Comparison of ENCODE assay signal across 19 cellular contexts in the genomic region with DNA sequence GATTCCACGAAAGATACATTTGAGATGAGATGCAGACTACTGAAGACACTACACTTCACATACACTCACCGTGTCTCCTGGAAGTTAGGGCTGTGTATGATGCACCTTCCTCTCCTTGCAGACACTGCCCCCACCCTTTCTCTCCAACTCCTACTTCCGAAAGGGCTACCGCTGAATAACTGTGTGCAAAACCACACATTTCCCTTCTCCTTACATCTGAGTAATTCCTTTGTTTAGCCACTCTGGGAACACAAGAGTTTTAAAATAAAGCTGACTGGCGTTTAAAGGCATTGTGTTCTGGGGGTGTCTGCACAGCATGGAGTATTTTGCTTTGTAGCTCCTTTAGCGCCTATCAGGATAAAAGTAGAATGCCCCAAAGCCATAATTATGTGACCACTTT.
A peak's percentile ranks its signal among the peaks of the same experiment; 100 is the strongest.
DNase-seq lines count a peak whose midpoint lies in the region; ATAC-seq and TF ChIP-seq lines count a peak whose summit lies in the region.
"Had no signal": no experiment of that assay in that cellular context is flagged by ENCODE, and none has a peak within 500 bp of the region (broad histone marks: within the 10 kb centered on the region; RNA-seq: fewer than 3 reads in every experiment).

No MANE protein-coding gene starts in this region.

- H3K27me3 Mint-ChIP-seq in activated CD8-positive, alpha-beta T cell treated with anti-CD3 and anti-CD28 coated beads for 36 hours: no peaks in the 10 kb centered on the region
- no peaks in the 10 kb centered on the region for H3K27me3 Mint-ChIP-seq in activated CD8-positive, alpha-beta T cell treated with anti-CD3 and anti-CD28 coated beads, Interleukin-2, amount 10 ng/mL, durations not matched to agents 7 days and 5 days (ENCODE audit: low read depth)
- H3K27me3 Mint-ChIP-seq in WTC11 (ENCODE audit: low read depth): no peaks in the 10 kb centered on the region

- intact Hi-C loops in activated CD8-positive, alpha-beta T cell treated with anti-CD3 and anti-CD28 coated beads for 36 hours (cut with micrococcal nuclease): no loop called here
- intact Hi-C loops in esophagus muscularis mucosa (cut with DNase I): no loop called here

- TF ChIP-seq CTCF in activated CD8-positive, alpha-beta T cell treated with anti-CD3 and anti-CD28 coated beads for 36 hours (IDR thresholded peaks at IDR 0.05): no peak
- TF ChIP-seq CTCF in WTC11 (IDR thresholded peaks at IDR 0.05) (no peak), esophagus muscularis mucosa (IDR thresholded peaks at IDR 0.05) (no peak)

- no peaks in the 10 kb centered on the region for H3K9me3 Mint-ChIP-seq in activated CD8-positive, alpha-beta T cell treated with anti-CD3 and anti-CD28 coated beads for 36 hours
- no peaks in the 10 kb centered on the region for H3K9me3 Mint-ChIP-seq in activated CD8-positive, alpha-beta T cell treated with anti-CD3 and anti-CD28 coated beads, Interleukin-2, amount 10 ng/mL, durations not matched to agents 7 days and 5 days (ENCODE audit: insufficient read depth)
- no peaks in the 10 kb centered on the region for H3K9me3 Mint-ChIP-seq in WTC11
- H3K9me3 Mint-ChIP-seq in stimulated activated effector memory CD8-positive, alpha-beta T cell treated with anti-CD3 and anti-CD28 coated beads, Interleukin-12 subunit alpha, Interleukin-12 subunit beta, amount 100 ng/mL, for 72 hours: no peaks in the 10 kb centered on the region
- H3K9me3 Mint-ChIP-seq: T-helper 2 cell treated with Interferon-gamma antibody and Interleukin-4, amounts not matched to agents 5 μg/mL and 100 μg/mL, for 36 hours had no signal

- POLR2A ChIA-PET in activated CD8-positive, alpha-beta T cell treated with anti-CD3 and anti-CD28 coated beads for 36 hours (lab: Charles Lee): interaction anchor here (1.7 kb wide), 1 partner anchor 13 kb away, joined by 4 read pairs; no protein-coding TSS in a partner anchor
- POLR2A ChIA-PET in activated CD8-positive, alpha-beta T cell treated with anti-CD3 and anti-CD28 coated beads, Interleukin-2, amount 10 ng/mL, durations not matched to agents 7 days and 5 days (lab: Charles Lee): no interaction called here
- POLR2A ChIA-PET in WTC11 (lab: Charles Lee): no interaction called here

- no peak for DNase-seq in activated CD8-positive, alpha-beta T cell treated with anti-CD3 and anti-CD28 coated beads for 36 hours
- no peak for DNase-seq in activated CD8-positive, alpha-beta T cell treated with anti-CD3 and anti-CD28 coated beads, Interleukin-2, amount 10 ng/mL, durations not matched to agents 7 days and 5 days
- DNase-seq in WTC11 (ENCODE audit: low spot score) (no peak), esophagus muscularis mucosa (ENCODE audit: extremely low spot score) (no peak), HuH-7.5 (ENCODE audit: low spot score) (no peak)
- DNase-seq in stimulated activated effector memory CD8-positive, alpha-beta T cell treated with anti-CD3 and anti-CD28 coated beads, Interleukin-12 subunit alpha, Interleukin-12 subunit beta, amount 100 ng/mL, for 72 hours (ENCODE audit: low spot score in 2 of 2): no peak
- DNase-seq: activated CD4-positive, alpha-beta T cell treated with anti-CD3 and anti-CD28 coated beads, Interleukin-2, amount 50 U/mL, for 1 hour; activated effector memory CD4-positive, alpha-beta T cell treated with anti-CD3 and anti-CD28 coated beads, Interleukin-2, amount 50 U/mL, for 16 hours; cerebellar nuclear complex; GDM1; heart left ventricle; left cardiac atrium; NCI-H2029 treated with DMSO at 0.1 percent for 48 hours; NK-92 treated with Interleukin-12 subunit alpha and Interleukin-12 subunit beta, amount 100 ng/mL, for 24 hours; SHP77 treated with DMSO at 0.1 percent for 48 hours; trophoblast cell had no signal

- no peaks in the 10 kb centered on the region for H3K9me3 ChIP-seq in esophagus muscularis mucosa
- H3K9me3 ChIP-seq: heart left ventricle had no signal

- H3K27ac Mint-ChIP-seq in activated CD8-positive, alpha-beta T cell treated with anti-CD3 and anti-CD28 coated beads for 36 hours: peak overlapping the region; percentile 31
- H3K27ac Mint-ChIP-seq in activated CD8-positive, alpha-beta T cell treated with anti-CD3 and anti-CD28 coated beads, Interleukin-2, amount 10 ng/mL, durations not matched to agents 7 days and 5 days: no peak overlapping the region
- peak overlapping the region; percentile 43 for H3K27ac Mint-ChIP-seq in WTC11
- peak overlapping the region; percentile 23 for H3K27ac Mint-ChIP-seq in stimulated activated effector memory CD8-positive, alpha-beta T cell treated with anti-CD3 and anti-CD28 coated beads, Interleukin-12 subunit alpha, Interleukin-12 subunit beta, amount 100 ng/mL, for 72 hours
- H3K27ac Mint-ChIP-seq: T-helper 2 cell treated with Interferon-gamma antibody and Interleukin-4, amounts not matched to agents 5 μg/mL and 100 μg/mL, for 36 hours had no signal

- H3K4me1 ChIP-seq in esophagus muscularis mucosa: peaks cover 12 to 52% (median 45%) of the 10 kb centered on the region in 4 donors

- CTCF ChIA-PET in activated CD8-positive, alpha-beta T cell treated with anti-CD3 and anti-CD28 coated beads for 36 hours (lab: Charles Lee): interaction anchor here (0.6 kb wide), 1 partner anchor 108 kb away, joined by 3 read pairs; no protein-coding TSS in a partner anchor
- CTCF ChIA-PET in activated CD8-positive, alpha-beta T cell treated with anti-CD3 and anti-CD28 coated beads, Interleukin-2, amount 10 ng/mL, durations not matched to agents 7 days and 5 days (lab: Charles Lee): no interaction called here
- CTCF ChIA-PET in WTC11 (lab: Charles Lee): no interaction called here

- no peak for TF ChIP-seq POLR2A in esophagus muscularis mucosa (IDR thresholded peaks at IDR 0.05; ENCODE audit: low read depth)

- H3K36me3 ChIP-seq in esophagus muscularis mucosa: peaks cover 32 to 90% (median 76%) of the 10 kb centered on the region in 4 donors

- ATAC-seq in activated CD8-positive, alpha-beta T cell treated with anti-CD3 and anti-CD28 coated beads for 36 hours: no peak
- ATAC-seq in activated CD8-positive, alpha-beta T cell treated with anti-CD3 and anti-CD28 coated beads, Interleukin-2, amount 10 ng/mL, durations not matched to agents 7 days and 5 days: no peak
- ATAC-seq in WTC11 (peak; percentile 58), GM21717 (IDR thresholded peaks at IDR 0.05; ENCODE audit: unreplicated experiment) (no peak), HG02610 (IDR thresholded peaks at IDR 0.05; ENCODE audit: unreplicated experiment) (no peak)
- no peak for ATAC-seq in stimulated activated effector memory CD8-positive, alpha-beta T cell treated with anti-CD3 and anti-CD28 coated beads, Interleukin-12 subunit alpha, Interleukin-12 subunit beta, amount 100 ng/mL, for 72 hours
- ATAC-seq: left cardiac atrium had no signal

- H3K36me3 Mint-ChIP-seq in activated CD8-positive, alpha-beta T cell treated with anti-CD3 and anti-CD28 coated beads for 36 hours (ENCODE audit: low read depth): peaks cover 72% of the 10 kb centered on the region
- peaks cover 78% of the 10 kb centered on the region for H3K36me3 Mint-ChIP-seq in activated CD8-positive, alpha-beta T cell treated with anti-CD3 and anti-CD28 coated beads, Interleukin-2, amount 10 ng/mL, durations not matched to agents 7 days and 5 days (ENCODE audit: low read depth)
- H3K36me3 Mint-ChIP-seq in WTC11: peaks cover 7% of the 10 kb centered on the region
- peaks cover 100% of the 10 kb centered on the region for H3K36me3 Mint-ChIP-seq in stimulated activated effector memory CD8-positive, alpha-beta T cell treated with anti-CD3 and anti-CD28 coated beads, Interleukin-12 subunit alpha, Interleukin-12 subunit beta, amount 100 ng/mL, for 72 hours

- peaks cover 8% of the 10 kb centered on the region for H3K4me1 Mint-ChIP-seq in activated CD8-positive, alpha-beta T cell treated with anti-CD3 and anti-CD28 coated beads for 36 hours (ENCODE audit: low read depth)
- no peaks in the 10 kb centered on the region for H3K4me1 Mint-ChIP-seq in activated CD8-positive, alpha-beta T cell treated with anti-CD3 and anti-CD28 coated beads, Interleukin-2, amount 10 ng/mL, durations not matched to agents 7 days and 5 days (ENCODE audit: low read depth)
- peaks cover 37% of the 10 kb centered on the region for H3K4me1 Mint-ChIP-seq in WTC11
- no peaks in the 10 kb centered on the region for H3K4me1 Mint-ChIP-seq in stimulated activated effector memory CD8-positive, alpha-beta T cell treated with anti-CD3 and anti-CD28 coated beads, Interleukin-12 subunit alpha, Interleukin-12 subunit beta, amount 100 ng/mL, for 72 hours

- WGBS in esophagus muscularis mucosa: 78% methylated on average over 6 of the region's 6 CpGs

- no peaks in the 10 kb centered on the region for H3K27me3 ChIP-seq in esophagus muscularis mucosa
- H3K27me3 ChIP-seq: heart left ventricle had no signal

- no peak overlapping the region for H3K4me3 Mint-ChIP-seq in activated CD8-positive, alpha-beta T cell treated with anti-CD3 and anti-CD28 coated beads for 36 hours
- H3K4me3 Mint-ChIP-seq in activated CD8-positive, alpha-beta T cell treated with anti-CD3 and anti-CD28 coated beads, Interleukin-2, amount 10 ng/mL, durations not matched to agents 7 days and 5 days: no peak overlapping the region
- no peak overlapping the region for H3K4me3 Mint-ChIP-seq in WTC11
- no peak overlapping the region for H3K4me3 Mint-ChIP-seq in stimulated activated effector memory CD8-positive, alpha-beta T cell treated with anti-CD3 and anti-CD28 coated beads, Interleukin-12 subunit alpha, Interleukin-12 subunit beta, amount 100 ng/mL, for 72 hours
- H3K4me3 Mint-ChIP-seq: T-helper 2 cell treated with Interferon-gamma antibody and Interleukin-4, amounts not matched to agents 5 μg/mL and 100 μg/mL, for 36 hours had no signal

- no peak overlapping the region for H3K4me3 ChIP-seq in esophagus muscularis mucosa
- H3K4me3 ChIP-seq: heart left ventricle had no signal

- H3K27ac ChIP-seq in esophagus muscularis mucosa (replicated peaks in 1 of 4): peak overlapping the region; percentile 18 to 61 (median 35)

- TF ChIP-seq EP300 in esophagus muscularis mucosa (IDR thresholded peaks at IDR 0.05): no peak

TF ChIP-seq in WTC11, 78 proteins besides CTCF, POLR2A, EP300 and RAD21:
- TF ChIP-seq SMAD4 (CRISPR knock-in tag; IDR thresholded peaks at IDR 0.05) (no peak), CBFB (CRISPR knock-in tag; IDR thresholded peaks at IDR 0.05; ENCODE audit: low read depth) (0 out of 2 replicates have a peak, but pooled peaks have one; percentile 22)
TF ChIP-seq in WTC11: peak in this region for 1.
